15 cellular contexts compared by ENCODE assay signal in the genomic region with DNA sequence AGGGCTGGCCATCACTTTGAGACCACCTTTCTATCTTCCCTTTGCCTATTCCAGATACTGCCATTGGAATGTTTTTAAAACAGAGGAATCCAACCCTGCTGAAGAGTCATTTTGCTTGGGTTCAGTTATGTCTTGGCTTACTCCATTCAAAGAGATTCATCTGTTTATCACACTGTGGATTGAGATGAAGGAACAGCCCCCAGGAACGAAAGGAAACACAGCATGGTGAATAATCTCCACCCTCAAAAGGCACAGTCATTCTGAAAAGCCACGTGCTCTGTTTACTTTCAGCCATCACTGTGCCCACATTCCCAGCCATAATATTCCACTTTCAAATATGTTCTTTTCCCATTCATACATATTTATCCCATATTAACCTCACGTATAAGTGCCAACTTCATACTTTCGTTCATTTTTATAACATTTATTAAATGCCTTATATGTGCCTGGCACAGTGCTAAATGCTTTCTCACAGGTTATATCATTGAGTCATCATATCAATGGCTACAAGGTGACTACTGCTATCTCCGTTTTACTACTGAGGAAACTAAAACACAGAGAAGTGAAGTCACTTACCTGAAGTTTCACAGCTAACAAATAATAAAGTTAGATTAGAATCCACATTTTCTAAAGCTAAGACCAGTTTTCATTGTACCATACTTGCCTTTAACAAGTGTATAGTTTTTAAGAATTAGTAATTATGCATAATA.
DNase-seq lines count a peak whose midpoint lies in the region; ATAC-seq and TF ChIP-seq lines count a peak whose summit lies in the region.
"Had no signal": no experiment of that assay in that cellular context is flagged by ENCODE, and none has a peak within 500 bp of the region (broad histone marks: within the 10 kb centered on the region; RNA-seq: fewer than 3 reads in every experiment).

No MANE protein-coding gene starts in this region.

- H3K27ac Mint-ChIP-seq in activated CD4-positive, alpha-beta T cell treated with anti-CD3 and anti-CD28 coated beads for 36 hours: no peak overlapping the region
- H3K27ac Mint-ChIP-seq in activated naive CD4-positive, alpha-beta T cell treated with anti-CD3 and anti-CD28 coated beads, Interleukin-2, amount 50 U/mL, for 72 hours: no peak overlapping the region
- no peak overlapping the region for H3K27ac Mint-ChIP-seq in stimulated activated naive CD8-positive, alpha-beta T cell treated with anti-CD3 and anti-CD28 coated beads, Interleukin-15, amount 100 ng/mL, for 72 hours
- H3K27ac Mint-ChIP-seq in activated CD8-positive, alpha-beta T cell treated with anti-CD3 and anti-CD28 coated beads for 36 hours: no peak overlapping the region
- H3K27ac Mint-ChIP-seq: CD14-positive monocyte; CD8-positive, alpha-beta memory T cell had no signal

- H3K79me2 ChIP-seq in PC-3 (ENCODE audit: low read length): no peaks in the 10 kb centered on the region

- no peaks in the 10 kb centered on the region for H3K9me2 ChIP-seq in PC-3 (replicated peaks; ENCODE audit: low read length)

- no peaks in the 10 kb centered on the region for H3K9me3 ChIP-seq in PC-3 (ENCODE audit: low read length)
- H3K9me3 ChIP-seq in MG63: no peaks in the 10 kb centered on the region
- H3K9me3 ChIP-seq: Caco-2, HAP-1 had no signal

- H3K9ac ChIP-seq in PC-3 (ENCODE audit: low read length): no peak overlapping the region

- H4K20me1 ChIP-seq in PC-3 (ENCODE audit: low read length): no peaks in the 10 kb centered on the region

- H3K4me1 ChIP-seq in PC-3 (ENCODE audit: insufficient read depth, low read length): no peaks in the 10 kb centered on the region
- H3K4me1 ChIP-seq: HAP-1 had no signal

- ATAC-seq in activated CD4-positive, alpha-beta T cell treated with anti-CD3 and anti-CD28 coated beads for 36 hours: peak; percentile 93
- ATAC-seq in activated naive CD4-positive, alpha-beta T cell treated with anti-CD3 and anti-CD28 coated beads, Interleukin-2, amount 50 U/mL, for 72 hours: peak; percentile 79 to 95
- ATAC-seq in PC-3: no peak
- peak; percentile 87 for ATAC-seq in stimulated activated naive CD8-positive, alpha-beta T cell treated with anti-CD3 and anti-CD28 coated beads, Interleukin-15, amount 100 ng/mL, for 72 hours
- no peak for ATAC-seq in activated CD8-positive, alpha-beta T cell treated with anti-CD3 and anti-CD28 coated beads for 36 hours

- no peaks in the 10 kb centered on the region for H3K9me3 Mint-ChIP-seq in activated CD4-positive, alpha-beta T cell treated with anti-CD3 and anti-CD28 coated beads for 36 hours (ENCODE audit: low read depth)
- H3K9me3 Mint-ChIP-seq in activated naive CD4-positive, alpha-beta T cell treated with anti-CD3 and anti-CD28 coated beads, Interleukin-2, amount 50 U/mL, for 72 hours: no peaks in the 10 kb centered on the region
- no peaks in the 10 kb centered on the region for H3K9me3 Mint-ChIP-seq in stimulated activated naive CD8-positive, alpha-beta T cell treated with anti-CD3 and anti-CD28 coated beads, Interleukin-15, amount 100 ng/mL, for 72 hours
- H3K9me3 Mint-ChIP-seq in activated CD8-positive, alpha-beta T cell treated with anti-CD3 and anti-CD28 coated beads for 36 hours: no peaks in the 10 kb centered on the region

- H3K4me3 ChIP-seq in PC-3 (ENCODE audit: low read length) (no peak overlapping the region), MG63 (no peak overlapping the region)
- H3K4me3 ChIP-seq: HAP-1 had no signal

- H3K4me2 ChIP-seq in PC-3 (ENCODE audit: low read length): no peak overlapping the region

- intact Hi-C loops in activated CD4-positive, alpha-beta T cell treated with anti-CD3 and anti-CD28 coated beads for 36 hours (cut with DNase I, micrococcal nuclease): no loop called here
- intact Hi-C loops in PC-3 (cut with micrococcal nuclease): no loop called here
- intact Hi-C loops in activated CD8-positive, alpha-beta T cell treated with anti-CD3 and anti-CD28 coated beads for 36 hours (cut with micrococcal nuclease): no loop called here

- peak; percentile 22 for DNase-seq in activated CD4-positive, alpha-beta T cell treated with anti-CD3 and anti-CD28 coated beads for 36 hours
- DNase-seq in activated CD4-positive, alpha-beta T cell treated with anti-CD3 and anti-CD28 coated beads, Interleukin-2, amount 50 U/mL, for 1 hour: no peak
- DNase-seq in activated naive CD4-positive, alpha-beta T cell treated with anti-CD3 and anti-CD28 coated beads, Interleukin-2, amount 50 U/mL, for 72 hours (ENCODE audit: low spot score in 2 of 2): peak in 1 of 2 donors; percentile 20
- no peak for DNase-seq in activated naive CD4-positive, alpha-beta T cell treated with anti-CD3 and anti-CD28 coated beads, Interleukin-2, amount 50 U/mL, for 16 hours
- no peak for DNase-seq in PC-3
- peak in 1 of 2 donors; percentile 13 for DNase-seq in stimulated activated naive CD8-positive, alpha-beta T cell treated with anti-CD3 and anti-CD28 coated beads, Interleukin-15, amount 100 ng/mL, for 72 hours
- DNase-seq in MG63: no peak
- DNase-seq in activated CD8-positive, alpha-beta T cell treated with anti-CD3 and anti-CD28 coated beads for 36 hours: no peak
- DNase-seq: Caco-2; CD8-positive, alpha-beta memory T cell; DND-41; GF-D8 had no signal

- H3K4me3 Mint-ChIP-seq in activated CD4-positive, alpha-beta T cell treated with anti-CD3 and anti-CD28 coated beads for 36 hours: no peak overlapping the region
- no peak overlapping the region for H3K4me3 Mint-ChIP-seq in stimulated activated naive CD8-positive, alpha-beta T cell treated with anti-CD3 and anti-CD28 coated beads, Interleukin-15, amount 100 ng/mL, for 72 hours
- no peak overlapping the region for H3K4me3 Mint-ChIP-seq in activated CD8-positive, alpha-beta T cell treated with anti-CD3 and anti-CD28 coated beads for 36 hours
- H3K4me3 Mint-ChIP-seq: CD14-positive monocyte; CD8-positive, alpha-beta memory T cell had no signal

- POLR2A ChIA-PET in activated CD4-positive, alpha-beta T cell treated with anti-CD3 and anti-CD28 coated beads for 36 hours (lab: Charles Lee): no interaction called here
- POLR2A ChIA-PET in PC-3 (lab: Charles Lee; ENCODE audit: unreplicated experiment): interaction anchor here (0.6 kb wide), 1 partner anchor 16 kb away, joined by 6 read pairs; no protein-coding TSS in a partner anchor
- POLR2A ChIA-PET in activated CD8-positive, alpha-beta T cell treated with anti-CD3 and anti-CD28 coated beads for 36 hours (lab: Charles Lee): no interaction called here

- H3K4me1 Mint-ChIP-seq in activated CD4-positive, alpha-beta T cell treated with anti-CD3 and anti-CD28 coated beads for 36 hours: peaks cover 5% of the 10 kb centered on the region
- H3K4me1 Mint-ChIP-seq in stimulated activated naive CD8-positive, alpha-beta T cell treated with anti-CD3 and anti-CD28 coated beads, Interleukin-15, amount 100 ng/mL, for 72 hours: peaks cover 5% of the 10 kb centered on the region
- H3K4me1 Mint-ChIP-seq in activated CD8-positive, alpha-beta T cell treated with anti-CD3 and anti-CD28 coated beads for 36 hours (ENCODE audit: low read depth): no peaks in the 10 kb centered on the region
- H3K4me1 Mint-ChIP-seq: CD14-positive monocyte; CD8-positive, alpha-beta memory T cell had no signal

- CTCF ChIA-PET in activated CD4-positive, alpha-beta T cell treated with anti-CD3 and anti-CD28 coated beads for 36 hours (lab: Charles Lee): no interaction called here
- CTCF ChIA-PET in PC-3 (lab: Charles Lee): no interaction called here
- CTCF ChIA-PET in activated CD8-positive, alpha-beta T cell treated with anti-CD3 and anti-CD28 coated beads for 36 hours (lab: Charles Lee): no interaction called here

- H3K36me3 ChIP-seq in PC-3 (ENCODE audit: low read depth, low read length): no peaks in the 10 kb centered on the region
- no peaks in the 10 kb centered on the region for H3K36me3 ChIP-seq in MG63
- H3K36me3 ChIP-seq: HAP-1 had no signal

- no peak overlapping the region for H3K27ac ChIP-seq in PC-3 (ENCODE audit: low read length)
- H3K27ac ChIP-seq: 22Rv1 had no signal

- no peaks in the 10 kb centered on the region for H3K36me3 Mint-ChIP-seq in activated CD4-positive, alpha-beta T cell treated with anti-CD3 and anti-CD28 coated beads for 36 hours (ENCODE audit: low read depth)
- H3K36me3 Mint-ChIP-seq in activated naive CD4-positive, alpha-beta T cell treated with anti-CD3 and anti-CD28 coated beads, Interleukin-2, amount 50 U/mL, for 72 hours: peaks cover 0 to 4% of the 10 kb centered on the region in 2 donors
- no peaks in the 10 kb centered on the region for H3K36me3 Mint-ChIP-seq in activated CD8-positive, alpha-beta T cell treated with anti-CD3 and anti-CD28 coated beads for 36 hours (ENCODE audit: low read depth)
- H3K36me3 Mint-ChIP-seq: CD14-positive monocyte; CD8-positive, alpha-beta memory T cell had no signal

- H3K27me3 ChIP-seq in PC-3 (ENCODE audit: low read length) (no peaks in the 10 kb centered on the region), MG63 (no peaks in the 10 kb centered on the region)

- BruUV-seq in PC-3 (replicated peaks; lab: Mats Ljungman, UMichigan): no TSS peak

- TF ChIP-seq CTCF in PC-3 (conservative IDR thresholded peaks at IDR 0.05; ENCODE audit: low read depth, low read length): no peak
- no peak for TF ChIP-seq CTCF in activated CD8-positive, alpha-beta T cell treated with anti-CD3 and anti-CD28 coated beads for 36 hours (IDR thresholded peaks at IDR 0.05)

- H3F3A ChIP-seq in PC-3 (ENCODE audit: low read length, unreplicated experiment): no peaks in the 10 kb centered on the region

- 0 out of 2 replicates have a peak overlapping the region, but pooled peaks have one; percentile 18 for H2AFZ ChIP-seq in PC-3 (ENCODE audit: low read length)

- H3K27me3 Mint-ChIP-seq in activated CD4-positive, alpha-beta T cell treated with anti-CD3 and anti-CD28 coated beads for 36 hours: peaks cover 2% of the 10 kb centered on the region
- H3K27me3 Mint-ChIP-seq in stimulated activated naive CD8-positive, alpha-beta T cell treated with anti-CD3 and anti-CD28 coated beads, Interleukin-15, amount 100 ng/mL, for 72 hours: no peaks in the 10 kb centered on the region
- peaks cover 1% of the 10 kb centered on the region for H3K27me3 Mint-ChIP-seq in activated CD8-positive, alpha-beta T cell treated with anti-CD3 and anti-CD28 coated beads for 36 hours
- H3K27me3 Mint-ChIP-seq: CD8-positive, alpha-beta memory T cell had no signal

Comparison
In these comparisons a context has a peak if more than half of its experiments do, and no peak if none do; other contexts are left out.
1. ATAC-seq: peak in activated CD4-positive, alpha-beta T cell treated with anti-CD3 and anti-CD28 coated beads for 36 hours (single experiment), activated naive CD4-positive, alpha-beta T cell treated with anti-CD3 and anti-CD28 coated beads, Interleukin-2, amount 50 U/mL, for 72 hours (2 of 2) and stimulated activated naive CD8-positive, alpha-beta T cell treated with anti-CD3 and anti-CD28 coated beads, Interleukin-15, amount 100 ng/mL, for 72 hours (single experiment); none in PC-3 (single experiment) and activated CD8-positive, alpha-beta T cell treated with anti-CD3 and anti-CD28 coated beads for 36 hours (single experiment).